ENCODE assay signal across 27 cellular contexts in genomic region chr3:46335546-46335945, GRCh38. TPM values are rescaled to one million over a fixed set of nuclear protein-coding genes. Genes with fewer than 3 reads are reported as not detected.
"Had no signal": no experiment of that assay in that cellular context is flagged by ENCODE, and none has a peak within 500 bp of the region (broad histone marks: within the 10 kb centered on the region; RNA-seq: fewer than 3 reads in every experiment).

No MANE protein-coding gene starts in this region.

- H3K4me1 ChIP-seq: colonic mucosa, esophagus muscularis mucosa, gastroesophageal sphincter, lower lobe of right lung, parathyroid adenoma, thyroid gland, upper lobe of right lung had no signal

- ATAC-seq: effector memory CD8-positive, alpha-beta T cell; gastroesophageal sphincter; left colon; lower lobe of right lung; right cardiac atrium; upper lobe of right lung had no signal

- H3K4me3 ChIP-seq: colonic mucosa, dorsolateral prefrontal cortex, esophagus muscularis mucosa, gastroesophageal sphincter, lower lobe of right lung, thyroid gland, upper lobe of right lung had no signal

- H3K4me1 Mint-ChIP-seq: nephron had no signal

- H3K79me2 ChIP-seq: parathyroid adenoma had no signal

- H3K27me3 Mint-ChIP-seq: effector memory CD8-positive, alpha-beta T cell had no signal

- H3K27me3 ChIP-seq: colonic mucosa, dorsolateral prefrontal cortex, esophagus muscularis mucosa, gastroesophageal sphincter, thyroid gland, upper lobe of right lung had no signal

- FAIRE-seq: bronchial epithelial cell, endothelial cell of umbilical vein had no signal

- DNase-seq: activated CD4-positive, alpha-beta T cell treated with anti-CD3 and anti-CD28 coated beads, Interleukin-2, amount 50 U/mL, for 1 hour; activated CD4-positive, CD25-positive, alpha-beta regulatory T cell treated with anti-CD3 and anti-CD28 coated beads, Interleukin-2, amount 50 U/mL, for 72 hours; activated naive CD4-positive, alpha-beta T cell treated with Interleukin-2 at 50 U/mL for 16 hours; activated naive CD8-positive, alpha-beta T cell treated with anti-CD3 and anti-CD28 coated beads, Interleukin-2, amount 10 ng/mL, durations not matched to agents 7 days and 5 days; activated T-cell treated with anti-CD3 and anti-CD28 coated beads, Interleukin-2, amount 50 U/mL, for 1 hour; amniotic stem cell; colonic mucosa; dorsolateral prefrontal cortex; effector memory CD8-positive, alpha-beta T cell; head of caudate nucleus; left colon; lower lobe of right lung; right cardiac atrium; stimulated activated CD4-positive, alpha-beta T cell treated with anti-CD3 and anti-CD28 coated beads, Interleukin-12 subunit alpha, Interleukin-12 subunit beta, amount 100 ng/mL, for 4 hours; substantia nigra; SW 1271; thyroid gland; upper lobe of right lung; WERI-Rb-1 had no signal

- H3K4me3 Mint-ChIP-seq: activated naive CD8-positive, alpha-beta T cell treated with anti-CD3 and anti-CD28 coated beads, Interleukin-2, amount 10 ng/mL, durations not matched to agents 7 days and 5 days; effector memory CD8-positive, alpha-beta T cell; nephron; stimulated activated naive CD8-positive, alpha-beta T cell treated with anti-CD3 and anti-CD28 coated beads, Interleukin-15, Interleukin-2, amounts not matched to agents 100 ng/mL and 50 ng/mL, for 24 hours had no signal

- H3K27ac Mint-ChIP-seq: activated naive CD8-positive, alpha-beta T cell treated with anti-CD3 and anti-CD28 coated beads, Interleukin-2, amount 10 ng/mL, durations not matched to agents 7 days and 5 days; nephron; stimulated activated naive CD8-positive, alpha-beta T cell treated with anti-CD3 and anti-CD28 coated beads, Interleukin-15, Interleukin-2, amounts not matched to agents 100 ng/mL and 50 ng/mL, for 24 hours had no signal

- H3K9ac ChIP-seq: parathyroid adenoma had no signal

- H3K27ac ChIP-seq: colonic mucosa, dorsolateral prefrontal cortex, esophagus muscularis mucosa, gastroesophageal sphincter, lower lobe of right lung, parathyroid adenoma, thyroid gland, upper lobe of right lung, WERI-Rb-1 had no signal

- H2AFZ ChIP-seq: parathyroid adenoma had no signal

- H3K36me3 ChIP-seq: colonic mucosa, esophagus muscularis mucosa, gastroesophageal sphincter, lower lobe of right lung, thyroid gland, upper lobe of right lung, WERI-Rb-1 had no signal

- H3K9me3 ChIP-seq: colonic mucosa, thyroid gland, upper lobe of right lung had no signal

RNA-seq across cellular contexts. Expression of gene CCR2, which starts 18.4 kb away (rescaled TPM):
- total RNA-seq: bronchial epithelial cell, endothelial cell of umbilical vein, pulmonary artery endothelial cell had no signal
- polyA plus RNA-seq: endothelial cell of umbilical vein had no signal

RNA-seq across cellular contexts. Expression of gene CCR5, which starts 35.2 kb away (rescaled TPM):
- total RNA-seq: bronchial epithelial cell, endothelial cell of umbilical vein, pulmonary artery endothelial cell had no signal
- polyA plus RNA-seq: endothelial cell of umbilical vein had no signal
